ENCODE assay signal across 1 cellular context in genomic region chr6:167238169-167238693, GRCh38.
TF ChIP-seq lines count a peak whose summit lies in the region.

No MANE protein-coding gene starts in this region.

TF ChIP-seq in HepG2, 621 proteins besides CTCF, POLR2A, EP300 and RAD21 (continued from another document and continues in another):
- TF ChIP-seq SNAPC4 (CRISPR knock-in tag; IDR thresholded peaks at IDR 0.05) (peak; percentile 79), RNF2 (conservative IDR thresholded peaks at IDR 0.05; ENCODE audit: low read depth) (no peak), ZNF20 (CRISPR knock-in tag; IDR thresholded peaks at IDR 0.05) (no peak), RXRB (CRISPR knock-in tag; IDR thresholded peaks at IDR 0.05; ENCODE audit: borderline replicate concordance) (peak; percentile 77), MEIS2 (CRISPR knock-in tag; IDR thresholded peaks at IDR 0.05) (peak; percentile 21; the same call in 1 of the 2 replicates), CREM (IDR thresholded peaks at IDR 0.05) (peak; percentile 55), CREM (CRISPR knock-in tag; IDR thresholded peaks at IDR 0.05) (no peak), CAMTA2 (CRISPR knock-in tag; IDR thresholded peaks at IDR 0.05; ENCODE audit: borderline replicate concordance) (0 out of 2 replicates have a peak, but pooled peaks have one; percentile 17), HMGA1 (CRISPR knock-in tag; conservative IDR thresholded peaks at IDR 0.05) (no peak), MXD1 (CRISPR knock-in tag; IDR thresholded peaks at IDR 0.05) (peak; percentile 82), ATRX (CRISPR knock-in tag; IDR thresholded peaks at IDR 0.05; ENCODE audit: borderline replicate concordance) (no peak), BCL6 (CRISPR knock-in tag; IDR thresholded peaks at IDR 0.05) (peak; percentile 88), KLF6 (CRISPR knock-in tag; IDR thresholded peaks at IDR 0.05) (no peak), ZNF646 (CRISPR knock-in tag; IDR thresholded peaks at IDR 0.05) (0 out of 2 replicates have a peak, but pooled peaks have one; percentile 20), HES4 (CRISPR knock-in tag; IDR thresholded peaks at IDR 0.05; ENCODE audit: borderline replicate concordance) (no peak), ZNF552 (CRISPR knock-in tag; IDR thresholded peaks at IDR 0.05; ENCODE audit: borderline replicate concordance) (no peak), HNRNPH1 (optimal IDR thresholded peaks at IDR 0.05; ENCODE audit: low read depth, low read length) (peak; percentile 23), CREBL2 (CRISPR knock-in tag; IDR thresholded peaks at IDR 0.05; ENCODE audit: borderline replicate concordance) (no peak; the same call in 1 of the 2 replicates), ZNF33A (CRISPR knock-in tag; IDR thresholded peaks at IDR 0.05; ENCODE audit: borderline replicate concordance) (no peak), SIX4 (CRISPR knock-in tag; IDR thresholded peaks at IDR 0.05) (peak; percentile 36; the same call in 1 of the 2 replicates), ZIK1 (CRISPR knock-in tag; IDR thresholded peaks at IDR 0.05; ENCODE audit: borderline replicate concordance, low read depth) (0 out of 2 replicates have a peak, but pooled peaks have one; percentile 36), CBX5 (CRISPR knock-in tag; IDR thresholded peaks at IDR 0.05; ENCODE audit: borderline replicate concordance) (no peak), ZSCAN21 (CRISPR knock-in tag; IDR thresholded peaks at IDR 0.05; ENCODE audit: borderline replicate concordance) (0 out of 2 replicates have a peak, but pooled peaks have one; percentile 62), ZBTB46 (CRISPR knock-in tag; IDR thresholded peaks at IDR 0.05; ENCODE audit: borderline replicate concordance) (no peak), ZKSCAN1 (IDR thresholded peaks at IDR 0.05; ENCODE audit: low read length) (no peak), ZC3H4 (CRISPR knock-in tag; IDR thresholded peaks at IDR 0.05; ENCODE audit: borderline replicate concordance) (no peak), ZNF597 (CRISPR knock-in tag; IDR thresholded peaks at IDR 0.05) (no peak), ZNF878 (CRISPR knock-in tag; IDR thresholded peaks at IDR 0.05) (0 out of 2 replicates have a peak, but pooled peaks have one; percentile 16)
- TF ChIP-seq, protein P1, sequence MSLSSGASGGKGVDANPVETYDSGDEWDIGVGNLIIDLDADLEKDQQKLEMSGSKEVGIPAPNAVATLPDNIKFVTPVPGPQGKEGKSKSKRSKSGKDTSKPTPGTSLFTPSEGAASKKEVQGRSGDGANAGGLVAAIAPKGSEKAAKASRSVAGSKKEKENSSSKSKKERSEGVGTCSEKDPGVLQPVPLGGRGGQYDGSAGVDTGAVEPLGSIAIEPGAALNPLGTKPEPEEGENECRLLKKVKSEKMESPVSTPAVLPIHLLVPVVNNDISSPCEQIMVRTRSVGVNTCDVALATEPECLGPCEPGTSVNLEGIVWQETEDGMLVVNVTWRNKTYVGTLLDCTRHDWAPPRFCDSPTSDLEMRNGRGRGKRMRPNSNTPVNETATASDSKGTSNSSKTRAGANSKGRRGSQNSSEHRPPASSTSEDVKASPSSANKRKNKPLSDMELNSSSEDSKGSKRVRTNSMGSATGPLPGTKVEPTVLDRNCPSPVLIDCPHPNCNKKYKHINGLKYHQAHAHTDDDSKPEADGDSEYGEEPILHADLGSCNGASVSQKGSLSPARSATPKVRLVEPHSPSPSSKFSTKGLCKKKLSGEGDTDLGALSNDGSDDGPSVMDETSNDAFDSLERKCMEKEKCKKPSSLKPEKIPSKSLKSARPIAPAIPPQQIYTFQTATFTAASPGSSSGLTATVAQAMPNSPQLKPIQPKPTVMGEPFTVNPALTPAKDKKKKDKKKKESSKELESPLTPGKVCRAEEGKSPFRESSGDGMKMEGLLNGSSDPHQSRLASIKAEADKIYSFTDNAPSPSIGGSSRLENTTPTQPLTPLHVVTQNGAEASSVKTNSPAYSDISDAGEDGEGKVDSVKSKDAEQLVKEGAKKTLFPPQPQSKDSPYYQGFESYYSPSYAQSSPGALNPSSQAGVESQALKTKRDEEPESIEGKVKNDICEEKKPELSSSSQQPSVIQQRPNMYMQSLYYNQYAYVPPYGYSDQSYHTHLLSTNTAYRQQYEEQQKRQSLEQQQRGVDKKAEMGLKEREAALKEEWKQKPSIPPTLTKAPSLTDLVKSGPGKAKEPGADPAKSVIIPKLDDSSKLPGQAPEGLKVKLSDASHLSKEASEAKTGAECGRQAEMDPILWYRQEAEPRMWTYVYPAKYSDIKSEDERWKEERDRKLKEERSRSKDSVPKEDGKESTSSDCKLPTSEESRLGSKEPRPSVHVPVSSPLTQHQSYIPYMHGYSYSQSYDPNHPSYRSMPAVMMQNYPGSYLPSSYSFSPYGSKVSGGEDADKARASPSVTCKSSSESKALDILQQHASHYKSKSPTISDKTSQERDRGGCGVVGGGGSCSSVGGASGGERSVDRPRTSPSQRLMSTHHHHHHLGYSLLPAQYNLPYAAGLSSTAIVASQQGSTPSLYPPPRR (CRISPR knock-in tag; IDR thresholded peaks at IDR 0.05; ENCODE audit: borderline replicate concordance) = peak; percentile 81; the same call in 1 of the 2 replicates
- TF ChIP-seq, protein P2, sequence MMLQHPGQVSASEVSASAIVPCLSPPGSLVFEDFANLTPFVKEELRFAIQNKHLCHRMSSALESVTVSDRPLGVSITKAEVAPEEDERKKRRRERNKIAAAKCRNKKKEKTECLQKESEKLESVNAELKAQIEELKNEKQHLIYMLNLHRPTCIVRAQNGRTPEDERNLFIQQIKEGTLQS (CRISPR knock-in tag; IDR thresholded peaks at IDR 0.05) = no peak
- TF ChIP-seq, protein P3, sequence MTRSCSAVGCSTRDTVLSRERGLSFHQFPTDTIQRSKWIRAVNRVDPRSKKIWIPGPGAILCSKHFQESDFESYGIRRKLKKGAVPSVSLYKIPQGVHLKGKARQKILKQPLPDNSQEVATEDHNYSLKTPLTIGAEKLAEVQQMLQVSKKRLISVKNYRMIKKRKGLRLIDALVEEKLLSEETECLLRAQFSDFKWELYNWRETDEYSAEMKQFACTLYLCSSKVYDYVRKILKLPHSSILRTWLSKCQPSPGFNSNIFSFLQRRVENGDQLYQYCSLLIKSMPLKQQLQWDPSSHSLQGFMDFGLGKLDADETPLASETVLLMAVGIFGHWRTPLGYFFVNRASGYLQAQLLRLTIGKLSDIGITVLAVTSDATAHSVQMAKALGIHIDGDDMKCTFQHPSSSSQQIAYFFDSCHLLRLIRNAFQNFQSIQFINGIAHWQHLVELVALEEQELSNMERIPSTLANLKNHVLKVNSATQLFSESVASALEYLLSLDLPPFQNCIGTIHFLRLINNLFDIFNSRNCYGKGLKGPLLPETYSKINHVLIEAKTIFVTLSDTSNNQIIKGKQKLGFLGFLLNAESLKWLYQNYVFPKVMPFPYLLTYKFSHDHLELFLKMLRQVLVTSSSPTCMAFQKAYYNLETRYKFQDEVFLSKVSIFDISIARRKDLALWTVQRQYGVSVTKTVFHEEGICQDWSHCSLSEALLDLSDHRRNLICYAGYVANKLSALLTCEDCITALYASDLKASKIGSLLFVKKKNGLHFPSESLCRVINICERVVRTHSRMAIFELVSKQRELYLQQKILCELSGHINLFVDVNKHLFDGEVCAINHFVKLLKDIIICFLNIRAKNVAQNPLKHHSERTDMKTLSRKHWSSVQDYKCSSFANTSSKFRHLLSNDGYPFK (CRISPR knock-in tag; IDR thresholded peaks at IDR 0.05; ENCODE audit: borderline replicate concordance) = no peak; the same call in 1 of the 2 replicates
